ENCODE assay signal across 8 cellular contexts in genomic region chr5:116575635-116576042, GRCh38. TPM values are rescaled to one million over a fixed set of nuclear protein-coding genes. Genes with fewer than 3 reads are reported as not detected.
A peak's percentile ranks its signal among the peaks of the same experiment; 100 is the strongest.
DNase-seq lines count a peak whose midpoint lies in the region; ATAC-seq and TF ChIP-seq lines count a peak whose summit lies in the region.

No MANE protein-coding gene starts in this region.

- peak overlapping the region; percentile 92 for H2AFZ ChIP-seq in neuronal stem cell (ENCODE audit: low read length)

- H2BK12ac ChIP-seq in neuronal stem cell (ENCODE audit: low read length) = no peak overlapping the region

- H3K27ac ChIP-seq in epithelial cell of prostate (peak overlapping the region; percentile 64), neuronal stem cell (replicated peaks; ENCODE audit: low read length) (peak overlapping the region; percentile 26)

- TF ChIP-seq CTCF in GM12864 (IDR thresholded peaks at IDR 0.05; ENCODE audit: low read depth, low read length, missing control alignments) = no peak

- peak overlapping the region; percentile 5 for H3K18ac ChIP-seq in neuronal stem cell (ENCODE audit: low read length)

- H3K4me2 ChIP-seq in neuronal stem cell (ENCODE audit: insufficient read depth, low read length, poor library complexity, severe bottlenecking) = peak overlapping the region; percentile 94

- no peaks in the 10 kb centered on the region for H3K4me1 ChIP-seq in NT2/D1 (ENCODE audit: insufficient read depth, insufficient read length)
- H3K4me1 ChIP-seq in neuronal stem cell (ENCODE audit: control insufficient read depth in 2 of 2, insufficient read depth in 1 of 2, low read depth in 1 of 2, low read length in 2 of 2) = peaks cover 0 to 2% of the 10 kb centered on the region in 2 donors

- no peak overlapping the region for H3K4ac ChIP-seq in neuronal stem cell (ENCODE audit: low read length)

- H2AK5ac ChIP-seq in neuronal stem cell (ENCODE audit: low read depth, low read length) = no peak overlapping the region

- no peak overlapping the region for H2BK5ac ChIP-seq in neuronal stem cell (ENCODE audit: low read length)

- H3K27me3 ChIP-seq in NT2/D1 (ENCODE audit: insufficient read depth, insufficient read length) (no peaks in the 10 kb centered on the region), neuronal stem cell (ENCODE audit: control insufficient read depth in 3 of 3, insufficient read depth in 3 of 3, low read depth in 1 of 3, low read length in 3 of 3) (no peaks in the 10 kb centered on the region)

- no peak overlapping the region for H2BK120ac ChIP-seq in neuronal stem cell (ENCODE audit: low read depth, low read length)

- peak overlapping the region; percentile 99 for H3K9ac ChIP-seq in NT2/D1 (ENCODE audit: insufficient read length, low read depth)
- H3K9ac ChIP-seq in neuronal stem cell (ENCODE audit: low read depth, low read length, poor library complexity) = no peak overlapping the region

- no CpG with 5 or more reads among the region's 21 CpGs for WGBS in neuronal stem cell (ENCODE audit: extremely low coverage in 2 of 2, insufficient read length in 2 of 2, insufficient replicate concordance in 1 of 2), 2 donors

- DNase-seq in GM12864 (ENCODE audit: low read depth) (no peak), NT2/D1 (ENCODE audit: low read depth, low spot score) (no peak), epithelial cell of prostate (ENCODE audit: low read depth, low spot score) (no peak), neuronal stem cell (ENCODE audit: low spot score) (peak; percentile 53), NCI-H1436 treated with DMSO at 0.1 percent for 48 hours (lab: John Stamatoyannopoulos, UW) (no peak), iPS-NIHi11 (ENCODE audit: low spot score) (no peak)
- no peak for DNase-seq in stimulated activated CD4-positive, alpha-beta T cell treated with anti-CD3 and anti-CD28 coated beads, Interleukin-4, amount 100 ng/mL, for 1 hour

- no peak overlapping the region for H3K14ac ChIP-seq in neuronal stem cell (ENCODE audit: low read length)

- no peak overlapping the region for H3K23ac ChIP-seq in neuronal stem cell (ENCODE audit: low read depth, low read length, poor library complexity)

- peaks cover 17% of the 10 kb centered on the region for H3K36me3 ChIP-seq in NT2/D1 (ENCODE audit: insufficient read depth, insufficient read length, low read length)
- H3K36me3 ChIP-seq in neuronal stem cell (replicated peaks in 1 of 2; ENCODE audit: control insufficient read depth in 2 of 2, insufficient read depth in 2 of 2, low read length in 2 of 2) = no peaks in the 10 kb centered on the region

- no peak overlapping the region for H2BK15ac ChIP-seq in neuronal stem cell (ENCODE audit: low read length)

- H3K79me1 ChIP-seq in neuronal stem cell (ENCODE audit: low read depth, low read length) = no peaks in the 10 kb centered on the region

- no peak overlapping the region for H4K8ac ChIP-seq in neuronal stem cell (ENCODE audit: low read depth, low read length)

- H3K9me3 ChIP-seq in NT2/D1 (ENCODE audit: insufficient read depth, low read length) (no peaks in the 10 kb centered on the region), neuronal stem cell (replicated peaks in 1 of 2; ENCODE audit: control insufficient read depth in 2 of 2, insufficient read depth in 1 of 2, low read depth in 1 of 2, low read length in 2 of 2) (no peaks in the 10 kb centered on the region)

- no peak for ATAC-seq in HG03039 (IDR thresholded peaks at IDR 0.05; ENCODE audit: unreplicated experiment)

- H3K4me3 ChIP-seq in GM12864 (ENCODE audit: low read depth, low read length) = peak overlapping the region; percentile 68
- peak overlapping the region; percentile 97 for H3K4me3 ChIP-seq in NT2/D1 (ENCODE audit: insufficient read length, low read depth)
- H3K4me3 ChIP-seq in neuronal stem cell (ENCODE audit: low read length in 2 of 2) = peak overlapping the region; percentile 69 to 75

- H4K91ac ChIP-seq in neuronal stem cell (ENCODE audit: low read depth, low read length, poor library complexity) = no peak overlapping the region

RNA-seq across cellular contexts. Expression of gene SEMA6A, which starts 1.0 kb away (rescaled TPM):
- polyA plus RNA-seq in neuronal stem cell (2013, experiment 1 of 2) = 42.9 TPM
- 45.0 TPM for polyA plus RNA-seq in neuronal stem cell (2013, experiment 2 of 2)
